ENCODE assay signal across 1 cellular context in the genomic region with DNA sequence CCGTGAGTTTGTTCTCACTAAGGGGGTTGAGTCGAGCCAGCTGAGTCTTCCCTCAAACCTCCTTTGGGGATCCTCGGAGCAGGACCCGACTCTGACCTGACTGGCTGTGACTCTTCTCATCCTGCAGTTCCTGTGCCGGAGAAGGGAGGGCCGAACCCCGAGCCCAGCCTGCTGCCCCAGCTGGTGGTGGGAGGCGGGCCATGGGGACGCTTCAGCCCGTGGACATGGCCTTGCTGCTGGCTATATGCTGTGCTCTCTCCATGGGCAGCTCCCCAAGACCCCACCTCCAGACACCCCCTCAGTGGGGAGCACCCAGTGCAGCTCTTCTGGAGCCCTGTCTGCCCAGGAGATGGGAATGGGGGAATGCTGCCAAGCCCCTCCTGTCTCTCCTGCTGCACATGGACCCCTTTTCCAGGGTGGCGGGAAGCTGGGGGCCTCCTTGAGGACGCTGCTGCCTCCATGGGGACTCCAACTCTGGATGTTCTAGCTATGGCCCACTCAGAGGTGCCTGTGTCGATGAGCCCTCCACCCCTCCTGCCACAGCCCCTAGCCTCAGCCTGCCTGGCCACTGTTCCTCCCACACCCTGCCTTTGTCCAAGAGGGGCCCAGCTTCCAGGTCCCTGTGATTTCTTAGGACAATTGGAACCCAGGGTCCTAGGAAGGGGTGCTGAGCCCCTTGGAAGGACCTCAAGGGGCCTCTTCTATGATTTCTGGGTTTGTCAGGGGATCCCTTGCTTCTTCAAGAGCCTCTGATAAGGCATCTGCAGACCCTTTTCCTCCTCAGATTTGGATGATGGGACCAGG.
TF ChIP-seq lines count a peak whose summit lies in the region.

No MANE protein-coding gene starts in this region.

TF ChIP-seq in A549, 52 proteins besides CTCF, POLR2A, EP300 and RAD21:
- TF ChIP-seq ZNF302 (CRISPR knock-in tag; IDR thresholded peaks at IDR 0.05) (no peak), CHD2 (IDR thresholded peaks at IDR 0.05; ENCODE audit: low read length, partially characterized antibody) (no peak), MAFK (IDR thresholded peaks at IDR 0.05; ENCODE audit: partially characterized antibody) (no peak), ATOH8 (CRISPR knock-in tag; IDR thresholded peaks at IDR 0.05; ENCODE audit: low read depth) (no peak), FOSB (CRISPR knock-in tag; IDR thresholded peaks at IDR 0.05) (no peak)
